ENCODE assay signal across 11 cellular contexts in genomic region chr9:94772654-94773303, GRCh38. TPM values are rescaled to one million over a fixed set of nuclear protein-coding genes. Genes with fewer than 3 reads are reported as not detected.
DNase-seq lines count a peak whose midpoint lies in the region; TF ChIP-seq lines count a peak whose summit lies in the region.
"Had no signal": no experiment of that assay in that cellular context is flagged by ENCODE, and none has a peak within 500 bp of the region (broad histone marks: within the 10 kb centered on the region; RNA-seq: fewer than 3 reads in every experiment).

No MANE protein-coding gene starts in this region.

- no peaks in the 10 kb centered on the region for H3K9me3 Mint-ChIP-seq in brain

- peak overlapping the region in 4 of 5 experiments; percentile 23 to 77 (median 54) for H3K4me3 Mint-ChIP-seq in brain

- TF ChIP-seq CTCF in brain (conservative IDR thresholded peaks at IDR 0.05), result no peak

- no peak overlapping the region for H4K8ac ChIP-seq in mesendoderm (ENCODE audit: low read depth, low read length)

- H3K36me3 Mint-ChIP-seq in brain, result peaks cover 38% of the 10 kb centered on the region

- no peak overlapping the region for H3K23ac ChIP-seq in mesendoderm (ENCODE audit: low read length)

- peaks cover 2% of the 10 kb centered on the region for H3K4me1 ChIP-seq in mesendoderm (ENCODE audit: control insufficient read depth, low read depth, low read length)
- H3K4me1 ChIP-seq: breast epithelium, HAP-1 had no signal

- H3K18ac ChIP-seq in mesendoderm (ENCODE audit: low read length), result no peak overlapping the region

- no peak overlapping the region for H2BK15ac ChIP-seq in mesendoderm (replicated peaks; ENCODE audit: low read depth)

- H2AK5ac ChIP-seq in mesendoderm (ENCODE audit: low read length), result no peak overlapping the region

- no peak overlapping the region for H2BK120ac ChIP-seq in mesendoderm (ENCODE audit: low read depth, low read length)

- H3K79me2 ChIP-seq in mesendoderm (ENCODE audit: control insufficient read depth, insufficient read depth, low read length), result no peaks in the 10 kb centered on the region

- no peak overlapping the region for H3K27ac ChIP-seq in mesendoderm (ENCODE audit: low read depth, low read length)
- H3K27ac ChIP-seq: breast epithelium had no signal

- DNase-seq in DMS 273 (lab: John Stamatoyannopoulos, UW; ENCODE audit: unreplicated experiment) (peak; percentile 82), NCI-H2029 treated with DMSO at 0.1 percent for 48 hours (lab: John Stamatoyannopoulos, UW) (peak; percentile 89), myocyte (ENCODE audit: low read depth) (peak; percentile 90), mesendoderm (no peak), LoVo (ENCODE audit: low spot score) (no peak), ecto neural progenitor cell (ENCODE audit: low spot score) (no peak)
- DNase-seq in activated naive CD4-positive, alpha-beta T cell treated with Interleukin-2 at 50 U/mL for 16 hours, result no peak
- DNase-seq: Caco-2 had no signal

- no peak overlapping the region for H3K4me2 ChIP-seq in mesendoderm (ENCODE audit: low read length)

- no peak overlapping the region for H3K56ac ChIP-seq in mesendoderm (ENCODE audit: low read length)

- no peak overlapping the region for H3K4ac ChIP-seq in mesendoderm (ENCODE audit: low read depth, low read length)

- no peak overlapping the region for H3K9ac ChIP-seq in mesendoderm (ENCODE audit: low read length)

- no CpG with 5 or more reads among the region's 4 CpGs for WGBS in mesendoderm (ENCODE audit: extremely low coverage, insufficient coverage, low lambda C conversion rate)

- H3K79me1 ChIP-seq in mesendoderm (ENCODE audit: low read length), result no peaks in the 10 kb centered on the region

- H3K27ac Mint-ChIP-seq in brain, result peak overlapping the region; percentile 28 to 99 (median 95)

- H3K27me3 Mint-ChIP-seq in brain, result no peaks in the 10 kb centered on the region

- no peak overlapping the region for H4K5ac ChIP-seq in mesendoderm (ENCODE audit: low read length)

- no peak overlapping the region for H3K4me3 ChIP-seq in mesendoderm (ENCODE audit: low read length)
- H3K4me3 ChIP-seq: breast epithelium, HAP-1 had no signal

- H3K4me1 Mint-ChIP-seq in brain, result peaks cover 39% of the 10 kb centered on the region

- no peaks in the 10 kb centered on the region for H3K27me3 ChIP-seq in mesendoderm (ENCODE audit: insufficient read depth, low read length, poor library complexity)
- H3K27me3 ChIP-seq: breast epithelium had no signal

- H3K36me3 ChIP-seq in mesendoderm (ENCODE audit: control insufficient read depth, insufficient read depth, low read length), result no peaks in the 10 kb centered on the region
- H3K36me3 ChIP-seq: breast epithelium, HAP-1 had no signal

- H2BK5ac ChIP-seq in mesendoderm (ENCODE audit: low read length), result no peak overlapping the region

RNA-seq across cellular contexts. Expression of gene AOPEP, which starts 46.3 kb away (rescaled TPM):
- polyA plus RNA-seq in brain (ENCODE audit: insufficient read depth, low read depth, low replicate concordance), result 26.0 TPM
- total RNA-seq in myocyte, result 213 and 291 TPM in 2 replicates
- polyA plus RNA-seq in myocyte (2012), result 203 TPM
- 6.0 TPM for polyA plus RNA-seq in mesendoderm (2013, experiment 1 of 2)
- 5.6 TPM for polyA plus RNA-seq in mesendoderm (2013, experiment 2 of 2)

Comparison
In these comparisons a context has a peak if more than half of its experiments do, and no peak if none do; other contexts are left out.
1. DNase-seq: peak in DMS 273 (single experiment), NCI-H2029 treated with DMSO at 0.1 percent for 48 hours (single experiment) and myocyte (single experiment); none in mesendoderm (single experiment), activated naive CD4-positive, alpha-beta T cell treated with Interleukin-2 at 50 U/mL for 16 hours (single experiment), LoVo (single experiment) and ecto neural progenitor cell (single experiment).